ENCODE assay signal across 22 cellular contexts in the genomic region with DNA sequence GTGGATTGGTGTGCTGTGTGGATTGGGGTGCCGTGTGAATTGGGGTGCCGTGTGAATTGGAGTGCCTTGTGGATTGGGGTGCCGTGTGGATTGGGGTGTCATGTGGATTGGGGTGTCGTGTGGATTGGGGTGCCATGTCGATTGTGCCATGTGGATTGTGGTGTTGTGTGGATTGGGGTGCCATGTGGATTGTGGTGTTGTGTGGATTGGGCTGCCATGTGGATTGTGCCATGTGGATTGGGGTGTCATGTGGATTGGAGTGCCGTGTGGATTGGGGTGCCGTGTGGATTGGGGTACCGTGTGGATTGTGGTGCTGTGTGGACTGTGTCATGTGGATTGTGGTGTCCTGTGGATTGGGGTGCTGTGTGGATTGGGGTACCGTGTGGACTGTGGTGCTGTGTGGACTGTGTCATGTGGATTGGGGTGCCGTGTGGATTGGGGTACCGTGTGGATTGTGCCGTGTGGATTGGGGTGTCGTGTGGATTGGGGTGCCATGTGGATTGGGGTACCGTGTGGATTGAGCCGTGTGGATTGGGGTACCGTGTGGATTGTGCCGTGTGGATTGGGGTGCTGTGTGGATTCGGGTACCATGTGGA.
"Had no signal": no experiment of that assay in that cellular context is flagged by ENCODE, and none has a peak within 500 bp of the region (broad histone marks: within the 10 kb centered on the region; RNA-seq: fewer than 3 reads in every experiment).

No MANE protein-coding gene starts in this region.

- H3K79me2 ChIP-seq: hepatocyte had no signal

- H3K9me3 ChIP-seq: colonic mucosa, esophagus muscularis mucosa, gastroesophageal sphincter, heart left ventricle, mucosa of descending colon, pancreas, suprapubic skin, transverse colon had no signal

- H2AFZ ChIP-seq: hepatocyte had no signal

- DNase-seq: colonic mucosa; effector CD8-positive, alpha-beta T cell; endodermal cell; foreskin keratinocyte; heart left ventricle; kidney; mucosa of descending colon; naive thymus-derived CD4-positive, alpha-beta T cell; pancreas; stimulated activated CD4-positive, alpha-beta T cell treated with anti-CD3 and anti-CD28 coated beads, Interleukin-12 subunit alpha, Interleukin-12 subunit beta, amount 100 ng/mL, for 4 hours; stimulated activated CD4-positive, alpha-beta T cell treated with anti-CD3 and anti-CD28 coated beads, Interleukin-1b, Interleukin-23, amount 100 ng/mL, for 48 hours; stimulated activated CD4-positive, alpha-beta T cell treated with anti-CD3 and anti-CD28 coated beads, Interleukin-4, amount 100 ng/mL, for 1 hour; stimulated activated CD8-positive, alpha-beta memory T cell treated with anti-CD3 and anti-CD28 coated beads, Interleukin-4, amount 100 ng/mL, for 48 hours; stimulated activated naive CD4-positive, alpha-beta T cell; stimulated activated naive CD8-positive, alpha-beta T cell treated with anti-CD3 and anti-CD28 coated beads, Interleukin-15, amount 100 ng/mL, for 72 hours; transverse colon had no signal

- H3K4me1 ChIP-seq: colonic mucosa, esophagus muscularis mucosa, foreskin keratinocyte, gastroesophageal sphincter, heart left ventricle, pancreas, suprapubic skin, transverse colon had no signal

- H3K27me3 ChIP-seq: colonic mucosa, esophagus muscularis mucosa, foreskin keratinocyte, gastroesophageal sphincter, heart left ventricle, hepatocyte, pancreas, suprapubic skin, transverse colon had no signal

- H3K4me2 ChIP-seq: hepatocyte, smooth muscle cell had no signal

- H3K36me3 ChIP-seq: colonic mucosa had no signal

- H3K4me3 ChIP-seq: colonic mucosa, esophagus muscularis mucosa, gastroesophageal sphincter, heart left ventricle, hepatocyte, lung, mucosa of descending colon, pancreas, smooth muscle cell, suprapubic skin, transverse colon had no signal

- H3K27ac ChIP-seq: colonic mucosa, esophagus muscularis mucosa, foreskin keratinocyte, gastroesophageal sphincter, heart left ventricle, hepatocyte, pancreas, suprapubic skin, transverse colon had no signal
